23 cellular contexts compared by ENCODE assay signal in the genomic region with DNA sequence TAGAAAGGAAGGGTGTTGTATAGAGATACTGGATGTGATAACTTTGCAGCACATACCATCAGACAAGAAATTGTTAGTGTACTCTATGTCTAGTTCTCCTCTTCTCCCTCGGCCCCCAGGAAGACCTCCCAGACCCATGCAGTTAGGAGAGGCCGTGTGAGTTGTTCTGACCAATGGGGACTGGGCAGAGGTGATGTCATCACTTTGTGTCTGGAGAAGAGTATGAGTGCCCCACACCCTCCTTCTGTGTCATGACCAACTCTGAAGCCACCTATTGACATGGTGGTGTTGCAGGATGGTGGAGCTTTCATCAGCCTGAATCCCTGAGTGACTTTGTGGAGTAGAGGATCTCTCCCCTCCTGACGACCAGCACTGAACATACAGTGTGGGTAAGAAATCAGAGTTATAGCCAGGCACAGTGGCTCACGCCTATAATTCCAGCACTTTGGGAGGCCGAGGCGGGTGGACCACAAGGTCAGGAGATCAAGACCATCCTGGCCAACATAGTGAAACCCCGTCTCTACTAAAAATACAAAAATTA.
DNase-seq lines count a peak whose midpoint lies in the region; ATAC-seq, FAIRE-seq and TF ChIP-seq lines count a peak whose summit lies in the region.
"Had no signal": no experiment of that assay in that cellular context is flagged by ENCODE, and none has a peak within 500 bp of the region (broad histone marks: within the 10 kb centered on the region; RNA-seq: fewer than 3 reads in every experiment).

No MANE protein-coding gene starts in this region.

- H2AK5ac ChIP-seq in IMR-90 (ENCODE audit: low read depth, low read length) (no peak overlapping the region; the same call in 1 of the 2 replicates), mesendoderm (ENCODE audit: low read length) (no peak overlapping the region)

- CTCF ChIA-PET in HepG2 (lab: Yijun Ruan, JAX; ENCODE audit: low intra/inter-chr PET ratio, low total read pairs) (no interaction called here), HCT116 (lab: Charles Lee) (no interaction called here), IMR-90 (lab: Yijun Ruan, JAX) (interaction anchor here (0.6 to 1.5 kb wide), 2 partner anchors 86 to 146 kb away, joined by 5 read pairs; no protein-coding TSS in a partner anchor)

- H3K27ac ChIP-seq in HepG2 (ENCODE audit: extremely low read length, insufficient read depth, low read length) (no peak overlapping the region), right lobe of liver (no peak overlapping the region), HCT116 (ENCODE audit: low read depth, low read length) (no peak overlapping the region), IMR-90 (ENCODE audit: insufficient read depth, low read length) (no peak overlapping the region), mesendoderm (ENCODE audit: low read depth, low read length) (no peak overlapping the region), stomach (no peak overlapping the region), foreskin keratinocyte (no peak overlapping the region)
- H3K27ac ChIP-seq: BLaER1 treated with 17β-estradiol and CSF1 and Interleukin-3, amounts not matched to agents 10 nM and 100 nM; C4-2B had no signal

- TF ChIP-seq EP300 in HepG2 (IDR thresholded peaks at IDR 0.05; ENCODE audit: low read depth in 2 of 2, low read length in 2 of 2) (no peak), HepG2 (CRISPR knock-in tag; IDR thresholded peaks at IDR 0.05; ENCODE audit: borderline replicate concordance) (no peak), stomach (IDR thresholded peaks at IDR 0.05) (no peak)

- no peaks in the 10 kb centered on the region for H3K79me2 ChIP-seq in HepG2 (ENCODE audit: insufficient read depth, low read length)
- no peaks in the 10 kb centered on the region for H3K79me2 ChIP-seq in HCT116 (ENCODE audit: insufficient read depth, low read length)
- no peaks in the 10 kb centered on the region for H3K79me2 ChIP-seq in mesendoderm (ENCODE audit: control insufficient read depth, insufficient read depth, low read length)

- 22% methylated on average over 7 of the region's 7 CpGs for WGBS in HepG2 (ENCODE audit: low lambda C conversion rate)
- 100% methylated on average over 2 of the region's 7 CpGs for WGBS in right lobe of liver (ENCODE audit: insufficient coverage, low coverage, low lambda C conversion rate, missing lambda C conversion rate)
- WGBS in IMR-90 (ENCODE audit: extremely low coverage in 2 of 2, insufficient read length in 1 of 2), 2 experiments = no CpG with 5 or more reads among the region's 7 CpGs
- no CpG with 5 or more reads among the region's 7 CpGs for WGBS in mesendoderm (ENCODE audit: extremely low coverage, insufficient coverage, low lambda C conversion rate)
- 93 to 97% (median 96%) methylated on average over 7 of the region's 7 CpGs for WGBS in stomach, 5 donors

- BruUV-seq in HepG2 (replicated peaks; lab: Mats Ljungman, UMichigan) (no TSS peak), HCT116 (replicated peaks; lab: Mats Ljungman, UMichigan) (no TSS peak), IMR-90 (replicated peaks; lab: Mats Ljungman, UMichigan) (no TSS peak)

- no peak overlapping the region for H3K4me3 ChIP-seq in HepG2 (replicated peaks in 1 of 3; ENCODE audit: insufficient read depth in 1 of 3, low read depth in 2 of 3, low read length in 3 of 3)
- H3K4me3 ChIP-seq in right lobe of liver = no peak overlapping the region
- no peak overlapping the region for H3K4me3 ChIP-seq in HCT116 (replicated peaks in 1 of 2; ENCODE audit: low read depth in 1 of 2, low read length in 2 of 2)
- H3K4me3 ChIP-seq in IMR-90 (ENCODE audit: insufficient read depth, low read depth, low read length) = no peak overlapping the region
- no peak overlapping the region for H3K4me3 ChIP-seq in mesendoderm (ENCODE audit: low read length)
- H3K4me3 ChIP-seq in stomach = no peak overlapping the region
- H3K4me3 ChIP-seq: BLaER1 treated with 17β-estradiol and CSF1 and Interleukin-3, amounts not matched to agents 10 nM and 100 nM had no signal

- H3K14ac ChIP-seq in IMR-90 (replicated peaks; ENCODE audit: low read depth, low read length) = no peak overlapping the region

- RAD21 ChIA-PET in HCT116 (lab: Charles Lee; ENCODE audit: low non-redundant PET in 1 of 2, low total read pairs in 2 of 2, uncharacterized antibody in 2 of 2, unreplicated experiment in 2 of 2) = no interaction called here

- POLR2A ChIA-PET in HepG2 (lab: Yijun Ruan, JAX) = no interaction called here
- POLR2A ChIA-PET in HCT116 (lab: Charles Lee) = no interaction called here
- POLR2A ChIA-PET in IMR-90 (lab: Charles Lee; ENCODE audit: unreplicated experiment) = no interaction called here

- no peaks in the 10 kb centered on the region for H3K36me3 ChIP-seq in HepG2 (replicated peaks in 1 of 2; ENCODE audit: control insufficient read depth in 1 of 2, insufficient read depth in 2 of 2, low read length in 2 of 2)
- H3K36me3 ChIP-seq in right lobe of liver = no peaks in the 10 kb centered on the region
- H3K36me3 ChIP-seq in HCT116 (ENCODE audit: control insufficient read depth in 1 of 2, insufficient read depth in 2 of 2, low read length in 2 of 2) = no peaks in the 10 kb centered on the region
- no peaks in the 10 kb centered on the region for H3K36me3 ChIP-seq in IMR-90 (ENCODE audit: control insufficient read depth, insufficient read depth, low read length)
- no peaks in the 10 kb centered on the region for H3K36me3 ChIP-seq in mesendoderm (ENCODE audit: control insufficient read depth, insufficient read depth, low read length)
- H3K36me3 ChIP-seq in stomach = no peaks in the 10 kb centered on the region

- H3K9me2 ChIP-seq in HCT116 (ENCODE audit: insufficient read depth) = no peaks in the 10 kb centered on the region

- no peak overlapping the region for H2BK5ac ChIP-seq in IMR-90 (ENCODE audit: low read depth, low read length, poor library complexity, severe bottlenecking)
- H2BK5ac ChIP-seq in mesendoderm (ENCODE audit: low read length) = no peak overlapping the region

- intact Hi-C loops in HepG2 (cut with micrococcal nuclease; ENCODE audit: unreplicated experiment) = no loop called here
- intact Hi-C loops in right lobe of liver (cut with DNase I) = no loop called here
- intact Hi-C loops in HCT116 (cut with micrococcal nuclease) = no loop called here
- intact Hi-C loops in IMR-90 (cut with micrococcal nuclease) = no loop called here
- intact Hi-C loops in stomach (cut with DNase I; ENCODE audit: low total_unique reads) = loop anchor here (5.0 kb wide), 1 partner anchor 117 kb away; no protein-coding TSS in a partner anchor

- ATAC-seq in HepG2 (no peak), right lobe of liver (no peak), HCT116 (peak; percentile 44; the same call in 1 of the 2 replicates), IMR-90 (ENCODE audit: low read depth) (no peak), foreskin keratinocyte (no peak)
- ATAC-seq: CD8-positive, alpha-beta T cell had no signal

- H2BK15ac ChIP-seq in IMR-90 (ENCODE audit: low read depth, low read length) = peak overlapping the region; percentile 68; the same call in 1 of the 3 replicates
- no peak overlapping the region for H2BK15ac ChIP-seq in mesendoderm (replicated peaks; ENCODE audit: low read depth)

- H2AK9ac ChIP-seq in IMR-90 (replicated peaks; ENCODE audit: low read depth, low read length, poor library complexity) = no peak overlapping the region

- in situ Hi-C loops in HepG2 (cut with HindIII; ENCODE audit: extremely low pct_ligation_motif_present, low pct_unique_long_range_greater_than_20kb) (no loop called here), IMR-90 (cut with MboI; ENCODE audit: low sequenced_read_pairs) (no loop called here)

- no peaks in the 10 kb centered on the region for H3K27me3 ChIP-seq in HepG2 (ENCODE audit: control insufficient read depth in 1 of 2, insufficient read depth in 2 of 2, low read length in 2 of 2)
- H3K27me3 ChIP-seq in right lobe of liver = no peaks in the 10 kb centered on the region
- no peaks in the 10 kb centered on the region for H3K27me3 ChIP-seq in HCT116 (ENCODE audit: insufficient read depth, low read length)
- H3K27me3 ChIP-seq in IMR-90 (ENCODE audit: control insufficient read depth, insufficient read depth, low read length) = no peaks in the 10 kb centered on the region
- no peaks in the 10 kb centered on the region for H3K27me3 ChIP-seq in mesendoderm (ENCODE audit: insufficient read depth, low read length, poor library complexity)
- no peaks in the 10 kb centered on the region for H3K27me3 ChIP-seq in stomach
- no peaks in the 10 kb centered on the region for H3K27me3 ChIP-seq in foreskin keratinocyte
- H3K27me3 ChIP-seq: BLaER1 treated with 17β-estradiol and CSF1 and Interleukin-3, amounts not matched to agents 10 nM and 100 nM had no signal

- H3K4ac ChIP-seq in IMR-90 (ENCODE audit: low read depth, low read length) = no peak overlapping the region; the same call in 1 of the 2 replicates
- no peak overlapping the region for H3K4ac ChIP-seq in mesendoderm (ENCODE audit: low read depth, low read length)

- H3K23ac ChIP-seq in IMR-90 (ENCODE audit: low read depth, low read length) = no peak overlapping the region
- H3K23ac ChIP-seq in mesendoderm (ENCODE audit: low read length) = no peak overlapping the region

- no peak overlapping the region; the same call in 1 of the 2 replicates for H3K18ac ChIP-seq in IMR-90 (ENCODE audit: low read depth, low read length)
- no peak overlapping the region for H3K18ac ChIP-seq in mesendoderm (ENCODE audit: low read length)

- H2BK120ac ChIP-seq in IMR-90 (ENCODE audit: low read depth, low read length) = no peak overlapping the region
- H2BK120ac ChIP-seq in mesendoderm (ENCODE audit: low read depth, low read length) = no peak overlapping the region

- H3K4me2 ChIP-seq in HepG2 (ENCODE audit: low read depth, low read length) (no peak overlapping the region), HCT116 (ENCODE audit: low read length) (no peak overlapping the region), IMR-90 (ENCODE audit: low read depth, low read length) (no peak overlapping the region), mesendoderm (ENCODE audit: low read length) (no peak overlapping the region)
- H3K4me2 ChIP-seq: BLaER1 treated with 17β-estradiol and CSF1 and Interleukin-3, amounts not matched to agents 10 nM and 100 nM had no signal

- H3K9me1 ChIP-seq in IMR-90 (ENCODE audit: insufficient read depth, low read length) = no peaks in the 10 kb centered on the region

- DNase-seq in HepG2 (ENCODE audit: low spot score) (no peak), right lobe of liver (no peak), HCT116 (ENCODE audit: low read depth, low spot score) (no peak), IMR-90 (no peak), mesendoderm (peak; percentile 5), stomach (no peak), mucosa of gallbladder (ENCODE audit: low spot score) (no peak), foreskin keratinocyte (no peak)
- DNase-seq: 8988T; ACHN; AML-193; Caco-2; Calu3; CD4-positive, alpha-beta T cell; CD8-positive, alpha-beta T cell; DMS79 treated with DMSO at 0.1 percent for 48 hours; GF-D8 had no signal

- no peak overlapping the region for H3K9ac ChIP-seq in HepG2 (ENCODE audit: insufficient read depth, low read depth, low read length)
- H3K9ac ChIP-seq in HCT116 (ENCODE audit: low read length) = no peak overlapping the region
- no peak overlapping the region for H3K9ac ChIP-seq in IMR-90 (ENCODE audit: low read depth, low read length)
- no peak overlapping the region for H3K9ac ChIP-seq in mesendoderm (ENCODE audit: low read length)
- H3K9ac ChIP-seq: BLaER1 treated with 17β-estradiol and CSF1 and Interleukin-3, amounts not matched to agents 10 nM and 100 nM had no signal

- H2AFZ ChIP-seq in HepG2 (ENCODE audit: low read length) (no peak overlapping the region), HCT116 (ENCODE audit: low read depth, low read length, poor library complexity, severe bottlenecking) (no peak overlapping the region), IMR-90 (replicated peaks; ENCODE audit: low read length, poor library complexity) (peak overlapping the region; percentile 32)

- no peak for TF ChIP-seq POLR2A in HepG2 (IDR thresholded peaks at IDR 0.05; ENCODE audit: insufficient read depth in 1 of 2, low read depth in 2 of 2, low read length in 2 of 2)
- TF ChIP-seq POLR2A in right lobe of liver (IDR thresholded peaks at IDR 0.05) = no peak
- no peak for TF ChIP-seq POLR2A in HCT116 (IDR thresholded peaks at IDR 0.05; ENCODE audit: borderline replicate concordance, extremely low read depth, insufficient read depth, insufficient read length)
- no peak for TF ChIP-seq POLR2A in IMR-90 (IDR thresholded peaks at IDR 0.05; ENCODE audit: low read depth, low read length)
- no peak for TF ChIP-seq POLR2A in stomach (IDR thresholded peaks at IDR 0.05)

- no peak for FAIRE-seq in HepG2 (lab: Jason Lieb, UNC)
- FAIRE-seq: A204.1, D721Med, G401.6, GM12891 had no signal

- H4K20me1 ChIP-seq in HepG2 (ENCODE audit: insufficient read depth, low read length) = no peaks in the 10 kb centered on the region
- no peaks in the 10 kb centered on the region for H4K20me1 ChIP-seq in HCT116 (ENCODE audit: insufficient read depth)
- H4K20me1 ChIP-seq in IMR-90 (ENCODE audit: insufficient read depth, low read length) = no peaks in the 10 kb centered on the region

- dilution Hi-C loops in IMR-90 (cut with HindIII; ENCODE audit: low sequenced_read_pairs, unreplicated experiment) = no loop called here

- no peak overlapping the region for H2BK20ac ChIP-seq in IMR-90 (ENCODE audit: low read depth, low read length)

- H3K4me1 ChIP-seq in HepG2 (ENCODE audit: insufficient read depth, low read length) (no peaks in the 10 kb centered on the region), right lobe of liver (no peaks in the 10 kb centered on the region), HCT116 (ENCODE audit: control insufficient read depth in 1 of 2, insufficient read depth in 2 of 2, low read length in 2 of 2) (no peaks in the 10 kb centered on the region), IMR-90 (ENCODE audit: control insufficient read depth, insufficient read depth, low read length) (peaks cover 3% of the 10 kb centered on the region; the same call in 1 of the 2 replicates), mesendoderm (ENCODE audit: control insufficient read depth, low read depth, low read length) (no peaks in the 10 kb centered on the region), stomach (no peaks in the 10 kb centered on the region), foreskin keratinocyte (no peaks in the 10 kb centered on the region)
- H3K4me1 ChIP-seq: Caco-2 had no signal

- no peaks in the 10 kb centered on the region for H3K79me1 ChIP-seq in IMR-90 (ENCODE audit: low read depth in 1 of 2, low read length in 2 of 2)
- no peaks in the 10 kb centered on the region for H3K79me1 ChIP-seq in mesendoderm (ENCODE audit: low read length)

- no peak overlapping the region for H3K56ac ChIP-seq in IMR-90 (ENCODE audit: extremely low read depth, insufficient read depth, low read length)
- H3K56ac ChIP-seq in mesendoderm (ENCODE audit: low read length) = no peak overlapping the region

- TF ChIP-seq CTCF in HepG2 (CRISPR knock-in tag; IDR thresholded peaks at IDR 0.05) (no peak), right lobe of liver (IDR thresholded peaks at IDR 0.05) (no peak), HCT116 (IDR thresholded peaks at IDR 0.05 in 2 of 3, conservative IDR thresholded peaks at IDR 0.05 in 1 of 3; ENCODE audit: borderline replicate concordance in 1 of 3, insufficient read depth in 1 of 3, low read depth in 2 of 3, low read length in 2 of 3) (no peak), IMR-90 (conservative IDR thresholded peaks at IDR 0.05; ENCODE audit: low read depth, low read length) (no peak), stomach (IDR thresholded peaks at IDR 0.05) (no peak), foreskin keratinocyte (conservative IDR thresholded peaks at IDR 0.05) (no peak)

- no peaks in the 10 kb centered on the region for H3K9me3 ChIP-seq in HepG2 (ENCODE audit: low read length)
- no peaks in the 10 kb centered on the region for H3K9me3 ChIP-seq in right lobe of liver
- no peaks in the 10 kb centered on the region for H3K9me3 ChIP-seq in HCT116 (ENCODE audit: control insufficient read depth in 1 of 2, insufficient read depth in 1 of 2, low read depth in 1 of 2, low read length in 2 of 2)
- H3K9me3 ChIP-seq in IMR-90 (ENCODE audit: control insufficient read depth, insufficient read depth, low read length) = 0 out of 2 replicates have a peak, but pooled peaks cover 3% of the 10 kb centered on the region
- H3K9me3 ChIP-seq in stomach = peaks cover 0 to 5% (median 0%) of the 10 kb centered on the region in 4 donors
- H3K9me3 ChIP-seq: Caco-2 had no signal

- no peak for TF ChIP-seq RAD21 in HepG2 (CRISPR knock-in tag; IDR thresholded peaks at IDR 0.05)
- TF ChIP-seq RAD21 in HCT116 (IDR thresholded peaks at IDR 0.05; ENCODE audit: low read depth) = no peak
- TF ChIP-seq RAD21 in IMR-90 (IDR thresholded peaks at IDR 0.05; ENCODE audit: low read length) = no peak

- H4K8ac ChIP-seq in IMR-90 (ENCODE audit: low read depth in 2 of 2, low read length in 2 of 2) (no peak overlapping the region), mesendoderm (ENCODE audit: low read depth, low read length) (no peak overlapping the region)

- no peak overlapping the region for H4K91ac ChIP-seq in IMR-90 (ENCODE audit: insufficient read depth, low read depth, low read length)

- H4K5ac ChIP-seq in IMR-90 (ENCODE audit: low read depth, low read length) = no peak overlapping the region
- no peak overlapping the region for H4K5ac ChIP-seq in mesendoderm (ENCODE audit: low read length)
